10 cellular contexts compared by ENCODE assay signal in the genomic region with DNA sequence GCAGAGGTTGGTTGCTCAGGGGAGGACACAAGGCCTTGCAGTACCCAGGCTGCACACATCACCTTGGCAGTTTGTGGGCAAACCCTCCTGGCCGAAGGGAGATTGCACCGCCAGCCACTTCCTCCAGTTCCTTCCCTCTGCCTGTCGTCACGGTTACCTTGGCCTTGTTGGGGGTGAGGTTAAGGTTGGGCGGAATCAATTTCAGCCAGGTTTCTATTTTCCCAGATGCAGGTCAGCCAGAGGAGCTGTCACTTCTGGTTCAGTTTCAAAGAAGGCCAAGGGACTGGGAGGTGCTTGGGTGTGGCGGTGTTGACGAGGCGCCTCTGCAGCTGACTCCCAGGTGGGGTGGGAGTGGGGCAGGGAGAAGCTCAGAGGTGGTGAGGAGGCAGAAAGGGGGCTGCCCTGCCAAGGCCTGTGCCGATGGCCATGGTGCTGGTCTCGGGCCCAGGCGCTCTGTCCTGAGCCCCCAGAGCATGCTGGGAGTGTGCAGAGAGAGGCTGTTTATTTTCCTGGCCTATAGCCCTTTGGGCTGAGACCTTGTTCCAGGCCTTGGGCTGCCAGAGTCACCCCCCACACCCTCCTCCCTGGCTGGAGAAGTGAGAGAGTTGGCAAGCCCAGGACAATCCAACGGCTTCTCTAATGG. TPM values are rescaled to one million over a fixed set of nuclear protein-coding genes. Genes with fewer than 3 reads are reported as not detected.
DNase-seq lines count a peak whose midpoint lies in the region; ATAC-seq, FAIRE-seq and TF ChIP-seq lines count a peak whose summit lies in the region.
"Had no signal": no experiment of that assay in that cellular context is flagged by ENCODE, and none has a peak within 500 bp of the region (broad histone marks: within the 10 kb centered on the region; RNA-seq: fewer than 3 reads in every experiment).

No MANE protein-coding gene starts in this region.

- H3K9me3 Mint-ChIP-seq in activated CD4-positive, alpha-beta memory T cell treated with anti-CD3 and anti-CD28 coated beads, Interleukin-2, amount 10 ng/mL, durations not matched to agents 7 days and 5 days, result no peaks in the 10 kb centered on the region
- H3K9me3 Mint-ChIP-seq in activated CD4-positive, alpha-beta memory T cell treated with anti-CD3 and anti-CD28 coated beads for 36 hours, result no peaks in the 10 kb centered on the region
- H3K9me3 Mint-ChIP-seq in type B pancreatic cell, result no peaks in the 10 kb centered on the region
- no peaks in the 10 kb centered on the region for H3K9me3 Mint-ChIP-seq in activated T-cell treated with anti-CD3 and anti-CD28 coated beads, Interleukin-2, amount 50 U/mL, for 24 hours

- no peak for TF ChIP-seq EP300 in K562 (IDR thresholded peaks at IDR 0.05; ENCODE audit: low read length)

- no peaks in the 10 kb centered on the region for H3K27me3 Mint-ChIP-seq in activated CD4-positive, alpha-beta memory T cell treated with anti-CD3 and anti-CD28 coated beads, Interleukin-2, amount 10 ng/mL, durations not matched to agents 7 days and 5 days
- H3K27me3 Mint-ChIP-seq in activated CD4-positive, alpha-beta memory T cell treated with anti-CD3 and anti-CD28 coated beads for 36 hours, result no peaks in the 10 kb centered on the region
- no peaks in the 10 kb centered on the region for H3K27me3 Mint-ChIP-seq in type B pancreatic cell
- H3K27me3 Mint-ChIP-seq in activated T-cell treated with anti-CD3 and anti-CD28 coated beads, Interleukin-2, amount 50 U/mL, for 24 hours, result no peaks in the 10 kb centered on the region

- H3K36me3 ChIP-seq in K562 (ENCODE audit: control insufficient read depth, insufficient read depth, low read length) (no peaks in the 10 kb centered on the region), liver (ENCODE audit: control insufficient read depth in 4 of 4, insufficient read depth in 3 of 4, low read depth in 1 of 4, low read length in 3 of 4) (peaks cover 0 to 2% (median 0%) of the 10 kb centered on the region in 4 donors)

- peak; percentile 45 for DNase-seq in activated CD4-positive, alpha-beta memory T cell treated with anti-CD3 and anti-CD28 coated beads, Interleukin-2, amount 10 ng/mL, durations not matched to agents 7 days and 5 days
- no peak for DNase-seq in activated CD4-positive, alpha-beta memory T cell treated with anti-CD3 and anti-CD28 coated beads for 36 hours
- DNase-seq in K562 (ENCODE audit: extremely low read depth in 1 of 4, low spot score in 3 of 4), result no peak
- no peak for DNase-seq in type B pancreatic cell (ENCODE audit: extremely low spot score, unreplicated experiment)
- DNase-seq in activated T-cell treated with anti-CD3 and anti-CD28 coated beads, Interleukin-2, amount 50 U/mL, for 24 hours, result no peak
- DNase-seq: NK-92 treated with Interleukin-12 subunit alpha and Interleukin-12 subunit beta, amount 100 ng/mL, for 24 hours had no signal

- in situ Hi-C loops in K562 (cut with MboI), result no loop called here

- intact Hi-C loops in activated CD4-positive, alpha-beta memory T cell treated with anti-CD3 and anti-CD28 coated beads for 36 hours (cut with micrococcal nuclease), result no loop called here
- intact Hi-C loops in K562 (cut with micrococcal nuclease), result no loop called here

- FAIRE-seq in K562 (lab: Jason Lieb, UNC), result no peak
- FAIRE-seq: endothelial cell of umbilical vein had no signal

- H3K9me3 ChIP-seq in K562 (replicated peaks; ENCODE audit: control insufficient read depth, insufficient read depth, low read depth, low read length), result no peaks in the 10 kb centered on the region
- H3K9me3 ChIP-seq in liver (ENCODE audit: control insufficient read depth in 4 of 4, low read length in 3 of 4), result no peaks in the 10 kb centered on the region

- H4K20me1 ChIP-seq in K562 (replicated peaks; ENCODE audit: control insufficient read depth, insufficient read depth, low read length), result 0 out of 2 replicates have a peak, but pooled peaks cover 5% of the 10 kb centered on the region

- ATAC-seq in K562 (no peak), GM18867 (IDR thresholded peaks at IDR 0.05; ENCODE audit: unreplicated experiment) (no peak), HG02973 (IDR thresholded peaks at IDR 0.05; ENCODE audit: unreplicated experiment) (no peak)

- H3K79me2 ChIP-seq in K562 (ENCODE audit: control insufficient read depth, insufficient read depth, low read length), result no peaks in the 10 kb centered on the region

- TF ChIP-seq RAD21 in K562 (CRISPR knock-in tag; conservative IDR thresholded peaks at IDR 0.05 in 1 of 2, IDR thresholded peaks at IDR 0.05 in 1 of 2), result no peak
- TF ChIP-seq RAD21 in liver (IDR thresholded peaks at IDR 0.05), result no peak

- peaks cover 2% of the 10 kb centered on the region for H3K9me1 ChIP-seq in K562 (ENCODE audit: control insufficient read depth, insufficient read depth, low read length)

- TF ChIP-seq CTCF in K562 (IDR thresholded peaks at IDR 0.05 in 2 of 3, conservative IDR thresholded peaks at IDR 0.05 in 1 of 3; ENCODE audit: insufficient read depth in 2 of 3, low read depth in 1 of 3, low read length in 3 of 3) (no peak), liver (IDR thresholded peaks at IDR 0.05; ENCODE audit: low read depth, low read length, missing input control) (no peak), type B pancreatic cell (conservative IDR thresholded peaks at IDR 0.05) (no peak)

- H3K4me1 ChIP-seq in K562 (replicated peaks in 1 of 2; ENCODE audit: control insufficient read depth in 2 of 2, insufficient read depth in 2 of 2, low read length in 2 of 2) (peaks cover 0 to 8% of the 10 kb centered on the region in 2 experiments; a peak in 2 of 5 replicates), liver (ENCODE audit: control insufficient read depth in 4 of 4, insufficient read depth in 4 of 4, low read length in 3 of 4) (peaks cover 6 to 39% (median 16%) of the 10 kb centered on the region in 4 donors)

- CTCF ChIA-PET in activated CD4-positive, alpha-beta memory T cell treated with anti-CD3 and anti-CD28 coated beads, Interleukin-2, amount 10 ng/mL, durations not matched to agents 7 days and 5 days (lab: Charles Lee), result interaction anchor here (1.6 kb wide), 1 partner anchor 29 kb away, joined by 4 read pairs; no protein-coding TSS in a partner anchor
- CTCF ChIA-PET in activated CD4-positive, alpha-beta memory T cell treated with anti-CD3 and anti-CD28 coated beads for 36 hours (lab: Charles Lee), result no interaction called here
- CTCF ChIA-PET in K562 (lab: Yijun Ruan, JAX; ENCODE audit: low intra/inter-chr PET ratio), result no interaction called here

- peaks cover 13% of the 10 kb centered on the region for H3K4me1 Mint-ChIP-seq in activated CD4-positive, alpha-beta memory T cell treated with anti-CD3 and anti-CD28 coated beads, Interleukin-2, amount 10 ng/mL, durations not matched to agents 7 days and 5 days
- H3K4me1 Mint-ChIP-seq in activated CD4-positive, alpha-beta memory T cell treated with anti-CD3 and anti-CD28 coated beads for 36 hours (ENCODE audit: low read depth), result no peaks in the 10 kb centered on the region
- H3K4me1 Mint-ChIP-seq in type B pancreatic cell (ENCODE audit: unreplicated experiment), result peaks cover 55% of the 10 kb centered on the region
- H3K4me1 Mint-ChIP-seq in activated T-cell treated with anti-CD3 and anti-CD28 coated beads, Interleukin-2, amount 50 U/mL, for 24 hours (ENCODE audit: low read depth), result no peaks in the 10 kb centered on the region

- no peaks in the 10 kb centered on the region for H3K27me3 ChIP-seq in K562 (ENCODE audit: control insufficient read depth in 2 of 2, insufficient read depth in 2 of 2, low read length in 2 of 2)
- no peaks in the 10 kb centered on the region for H3K27me3 ChIP-seq in liver (ENCODE audit: control insufficient read depth in 4 of 4, insufficient read depth in 4 of 4, low read length in 3 of 4)

- H3K27ac Mint-ChIP-seq in activated CD4-positive, alpha-beta memory T cell treated with anti-CD3 and anti-CD28 coated beads, Interleukin-2, amount 10 ng/mL, durations not matched to agents 7 days and 5 days, result peak overlapping the region; percentile 58
- no peak overlapping the region for H3K27ac Mint-ChIP-seq in activated CD4-positive, alpha-beta memory T cell treated with anti-CD3 and anti-CD28 coated beads for 36 hours
- peak overlapping the region; percentile 84 for H3K27ac Mint-ChIP-seq in type B pancreatic cell
- no peak overlapping the region for H3K27ac Mint-ChIP-seq in activated T-cell treated with anti-CD3 and anti-CD28 coated beads, Interleukin-2, amount 50 U/mL, for 24 hours

- no TSS peak for BruUV-seq in K562 (replicated peaks; lab: Mats Ljungman, UMichigan)

- no peak overlapping the region for H3K27ac ChIP-seq in K562 (ENCODE audit: extremely low read depth, low read depth, low read length)
- peak overlapping the region; percentile 4 to 44 for H3K27ac ChIP-seq in liver (ENCODE audit: low read depth in 1 of 2, low read length in 2 of 2)

- no peaks in the 10 kb centered on the region for H3K36me3 Mint-ChIP-seq in activated CD4-positive, alpha-beta memory T cell treated with anti-CD3 and anti-CD28 coated beads, Interleukin-2, amount 10 ng/mL, durations not matched to agents 7 days and 5 days (ENCODE audit: low read depth)
- H3K36me3 Mint-ChIP-seq in activated CD4-positive, alpha-beta memory T cell treated with anti-CD3 and anti-CD28 coated beads for 36 hours, result no peaks in the 10 kb centered on the region
- H3K36me3 Mint-ChIP-seq in type B pancreatic cell, result peaks cover 20% of the 10 kb centered on the region
- no peaks in the 10 kb centered on the region for H3K36me3 Mint-ChIP-seq in activated T-cell treated with anti-CD3 and anti-CD28 coated beads, Interleukin-2, amount 50 U/mL, for 24 hours (ENCODE audit: low read depth)

- H3K4me3 Mint-ChIP-seq in activated CD4-positive, alpha-beta memory T cell treated with anti-CD3 and anti-CD28 coated beads, Interleukin-2, amount 10 ng/mL, durations not matched to agents 7 days and 5 days, result no peak overlapping the region
- H3K4me3 Mint-ChIP-seq in activated CD4-positive, alpha-beta memory T cell treated with anti-CD3 and anti-CD28 coated beads for 36 hours, result no peak overlapping the region
- H3K4me3 Mint-ChIP-seq in type B pancreatic cell, result peak overlapping the region; percentile 55
- no peak overlapping the region for H3K4me3 Mint-ChIP-seq in activated T-cell treated with anti-CD3 and anti-CD28 coated beads, Interleukin-2, amount 50 U/mL, for 24 hours

- POLR2A ChIA-PET in activated CD4-positive, alpha-beta memory T cell treated with anti-CD3 and anti-CD28 coated beads, Interleukin-2, amount 10 ng/mL, durations not matched to agents 7 days and 5 days (lab: Charles Lee), result interaction anchor here (1.9 kb wide), 1 partner anchor 10 kb away, joined by 5 read pairs; no protein-coding TSS in a partner anchor
- POLR2A ChIA-PET in activated CD4-positive, alpha-beta memory T cell treated with anti-CD3 and anti-CD28 coated beads for 36 hours (lab: Charles Lee), result no interaction called here
- POLR2A ChIA-PET in K562 (lab: Yijun Ruan, JAX), result interaction anchor here (1.0 kb wide), 1 partner anchor 13 kb away, joined by 3 read pairs; no protein-coding TSS in a partner anchor

- 59% methylated on average over 8 of the region's 12 CpGs for WGBS in K562 (ENCODE audit: insufficient coverage, low coverage, missing lambda C conversion rate)
- 39% methylated on average over 12 of the region's 12 CpGs for WGBS in liver

- TF ChIP-seq POLR2A in K562 (conservative IDR thresholded peaks at IDR 0.05), result no peak

- no peak overlapping the region for H2AFZ ChIP-seq in K562 (ENCODE audit: low read depth, low read length)

- H3K9ac ChIP-seq in K562 (ENCODE audit: insufficient read depth in 1 of 2, low read depth in 2 of 2, low read length in 2 of 2) (peak overlapping the region in 1 of 2 experiments; percentile 64; a peak in 2 of 4 replicates), liver (ENCODE audit: low read depth in 1 of 2, low read length in 2 of 2) (no peak overlapping the region)

- H3K4me2 ChIP-seq in K562 (ENCODE audit: insufficient read depth, low read length), result no peak overlapping the region

- no peak overlapping the region for H3K4me3 ChIP-seq in K562
- H3K4me3 ChIP-seq in liver (ENCODE audit: low read depth in 1 of 3, low read length in 3 of 3), result no peak overlapping the region

RNA-seq across cellular contexts. Expression of a gene that starts 31.4 kb away (rescaled TPM):
- total RNA-seq in activated CD4-positive, alpha-beta memory T cell treated with anti-CD3 and anti-CD28 coated beads, Interleukin-2, amount 10 ng/mL, durations not matched to agents 7 days and 5 days, result 1 to 10 TPM; 2.6 to 2.9 TPM
- total RNA-seq in activated CD4-positive, alpha-beta memory T cell treated with anti-CD3 and anti-CD28 coated beads for 36 hours, result 1 to 10 TPM; 1.7 to 1.8 TPM
- 1.3 and 2.2 TPM in 2 replicates for total RNA-seq in K562 (2011; cell fraction: chromatin; rRNA removed; ENCODE audit: low replicate concordance)
- total RNA-seq in K562 (2011; cell fraction: nucleolus; rRNA removed), result 0.67 and 1.3 TPM in 2 replicates
- 1.5 and 1.6 TPM in 2 replicates for total RNA-seq in K562 (2011; cell fraction: nucleoplasm; rRNA removed)
- 13.8 and 16.7 TPM in 2 replicates for total RNA-seq in K562 (2014; rRNA removed)
- 2.5 and 3.1 TPM in 2 replicates for total RNA-seq in K562 (2014; rRNA removed; fragmentation: Illumina TruSeq; extraction: Trizol)
- total RNA-seq in K562 (2015; rRNA removed; fragmentation: Illumina TruSeq; extraction: Trizol), result 1.7 and 2.4 TPM in 2 replicates
- 8.9 and 9.6 TPM in 2 replicates for total RNA-seq in K562 (2021)
- 0.78 and 4.6 TPM in 2 replicates for polyA plus RNA-seq in K562 (2011; rRNA removed)
- 1.1 and 4.4 TPM in 2 replicates for polyA plus RNA-seq in K562 (2011; cell fraction: cytosol; rRNA removed)
- 1.1 and 4.5 TPM in 2 replicates for polyA plus RNA-seq in K562 (2011; cell fraction: nucleus; rRNA removed)
- 2.0 and 14.4 TPM in 2 replicates for polyA plus RNA-seq in K562 (2012)
- 4.6 and 5.4 TPM in 2 replicates for polyA plus RNA-seq in K562 (2014; fragmentation: Illumina TruSeq; extraction: Trizol)
- polyA plus RNA-seq in K562 (2014; fragmentation: Nextera tagmentation; extraction: Ambion mirVana), result under 1 TPM; 0.27 to 0.34 TPM
- polyA plus RNA-seq in K562 (2014; rRNA removed), result 8.5 and 16.5 TPM in 2 replicates
- polyA minus RNA-seq in K562 (2011; rRNA and poly(A)+ RNA removed), result 0.53 and 2.8 TPM in 2 replicates
- polyA minus RNA-seq in K562 (2011; cell fraction: cytosol; rRNA and poly(A)+ RNA removed), result 7.4 TPM in 1 of 2 replicates, not detected in the other
- 0.40 and 3.4 TPM in 2 replicates for polyA minus RNA-seq in K562 (2011; cell fraction: nucleus; rRNA and poly(A)+ RNA removed)
- total RNA-seq in liver, result 10 to 100 TPM in 1 of 2 donors, 1 to 10 TPM in 1; 8.6 to 14.6 TPM
- polyA plus RNA-seq in liver, result 1 to 10 TPM; 2.4 to 8.8 TPM
- total RNA-seq in type B pancreatic cell (ENCODE audit: low replicate concordance), result 31.3 and 78.6 TPM in 2 replicates

Comparison
In these comparisons a context has a peak if more than half of its experiments do, and no peak if none do; other contexts are left out.
1. H3K27ac Mint-ChIP-seq: peak in activated CD4-positive, alpha-beta memory T cell treated with anti-CD3 and anti-CD28 coated beads, Interleukin-2, amount 10 ng/mL, durations not matched to agents 7 days and 5 days (single experiment) and type B pancreatic cell (single experiment); none in activated CD4-positive, alpha-beta memory T cell treated with anti-CD3 and anti-CD28 coated beads for 36 hours (single experiment) and activated T-cell treated with anti-CD3 and anti-CD28 coated beads, Interleukin-2, amount 50 U/mL, for 24 hours (single experiment).